In genomic region chr10:24054421-24054820, GRCh38 we compare ENCODE assay signal across 24 cellular contexts.
"Had no signal": no experiment of that assay in that cellular context is flagged by ENCODE, and none has a peak within 500 bp of the region (broad histone marks: within the 10 kb centered on the region; RNA-seq: fewer than 3 reads in every experiment).

No MANE protein-coding gene starts in this region.

- H3K4me3 Mint-ChIP-seq: activated CD4-positive, alpha-beta memory T cell treated with anti-CD3 and anti-CD28 coated beads, Interleukin-2, amount 10 ng/mL, durations not matched to agents 7 days and 5 days; activated CD4-positive, alpha-beta T cell treated with anti-CD3 and anti-CD28 coated beads, Interleukin-2, amount 10 ng/mL, durations not matched to agents 7 days and 5 days; activated naive CD8-positive, alpha-beta T cell; activated T-cell treated with anti-CD3 and anti-CD28 coated beads, Interleukin-2, amount 50 U/mL, for 4 hours; activated T-helper 17 cell treated with anti-CD3 and anti-CD28 coated beads, Interleukin-2, amount 50 U/mL, for 72 hours; effector memory CD8-positive, alpha-beta T cell had no signal

- H3K36me3 Mint-ChIP-seq: activated naive CD8-positive, alpha-beta T cell had no signal

- H3K4me3 ChIP-seq: body of pancreas had no signal

- H3K4me1 ChIP-seq: body of pancreas had no signal

- H3K4me1 Mint-ChIP-seq: activated CD4-positive, alpha-beta memory T cell treated with anti-CD3 and anti-CD28 coated beads, Interleukin-2, amount 10 ng/mL, durations not matched to agents 7 days and 5 days; activated CD4-positive, alpha-beta T cell treated with anti-CD3 and anti-CD28 coated beads, Interleukin-2, amount 10 ng/mL, durations not matched to agents 7 days and 5 days; activated T-helper 17 cell treated with anti-CD3 and anti-CD28 coated beads, Interleukin-2, amount 50 U/mL, for 72 hours had no signal

- H3K27me3 Mint-ChIP-seq: activated CD4-positive, alpha-beta memory T cell treated with anti-CD3 and anti-CD28 coated beads, Interleukin-2, amount 10 ng/mL, durations not matched to agents 7 days and 5 days; activated CD4-positive, alpha-beta T cell treated with anti-CD3 and anti-CD28 coated beads, Interleukin-2, amount 10 ng/mL, durations not matched to agents 7 days and 5 days; activated naive CD8-positive, alpha-beta T cell; activated T-helper 17 cell treated with anti-CD3 and anti-CD28 coated beads, Interleukin-2, amount 50 U/mL, for 72 hours; effector memory CD8-positive, alpha-beta T cell had no signal

- H3K27ac Mint-ChIP-seq: activated CD4-positive, alpha-beta memory T cell treated with anti-CD3 and anti-CD28 coated beads, Interleukin-2, amount 10 ng/mL, durations not matched to agents 7 days and 5 days; activated CD4-positive, alpha-beta T cell treated with anti-CD3 and anti-CD28 coated beads, Interleukin-2, amount 10 ng/mL, durations not matched to agents 7 days and 5 days; activated naive CD8-positive, alpha-beta T cell; activated T-helper 17 cell treated with anti-CD3 and anti-CD28 coated beads, Interleukin-2, amount 50 U/mL, for 72 hours; effector memory CD8-positive, alpha-beta T cell had no signal

- H3K27me3 ChIP-seq: body of pancreas had no signal

- H3K9me3 Mint-ChIP-seq: activated CD4-positive, alpha-beta memory T cell treated with anti-CD3 and anti-CD28 coated beads, Interleukin-2, amount 10 ng/mL, durations not matched to agents 7 days and 5 days; activated CD4-positive, alpha-beta T cell treated with anti-CD3 and anti-CD28 coated beads, Interleukin-2, amount 10 ng/mL, durations not matched to agents 7 days and 5 days had no signal

- ATAC-seq: activated T-cell treated with anti-CD3 and anti-CD28 coated beads, Interleukin-2, amount 50 U/mL, for 4 hours; activated T-helper 17 cell treated with anti-CD3 and anti-CD28 coated beads, Interleukin-2, amount 50 U/mL, for 72 hours; body of pancreas; effector memory CD8-positive, alpha-beta T cell; esophagus mucosa had no signal

- H3K27ac ChIP-seq: body of pancreas had no signal

- H3K9me3 ChIP-seq: body of pancreas had no signal

- DNase-seq: activated CD4-positive, alpha-beta memory T cell treated with anti-CD3 and anti-CD28 coated beads, Interleukin-2, amount 10 ng/mL, durations not matched to agents 7 days and 5 days; activated CD4-positive, alpha-beta T cell treated with anti-CD3 and anti-CD28 coated beads for 1 hour; activated CD4-positive, alpha-beta T cell treated with anti-CD3 and anti-CD28 coated beads for 4 hours; activated CD4-positive, alpha-beta T cell treated with anti-CD3 and anti-CD28 coated beads, Interleukin-2, amount 10 ng/mL, durations not matched to agents 7 days and 5 days; activated CD4-positive, alpha-beta T cell treated with anti-CD3 and anti-CD28 coated beads, Interleukin-2, amount 50 U/mL, for 4 hours; activated effector memory CD4-positive, alpha-beta T cell treated with Interleukin-2 at 50 U/mL for 16 hours; activated gamma-delta T cell treated with Interleukin-2 at 50 U/mL for 16 hours; activated naive CD4-positive, alpha-beta T cell treated with anti-CD3 and anti-CD28 coated beads, Interleukin-2, amount 50 U/mL, for 16 hours; activated naive CD4-positive, alpha-beta T cell treated with Interleukin-2 at 50 U/mL for 16 hours; activated T-cell treated with anti-CD3 and anti-CD28 coated beads, Interleukin-2, amount 50 U/mL, for 4 hours; amygdala; aorta; body of pancreas; caudate nucleus; cortex of kidney; dermis blood vessel endothelial cell; effector CD4-positive, alpha-beta T cell; effector memory CD8-positive, alpha-beta T cell; foreskin fibroblast; head of caudate nucleus; T-helper 2 cell had no signal
